Comparison of ENCODE assay signal across 10 cellular contexts in the genomic region with DNA sequence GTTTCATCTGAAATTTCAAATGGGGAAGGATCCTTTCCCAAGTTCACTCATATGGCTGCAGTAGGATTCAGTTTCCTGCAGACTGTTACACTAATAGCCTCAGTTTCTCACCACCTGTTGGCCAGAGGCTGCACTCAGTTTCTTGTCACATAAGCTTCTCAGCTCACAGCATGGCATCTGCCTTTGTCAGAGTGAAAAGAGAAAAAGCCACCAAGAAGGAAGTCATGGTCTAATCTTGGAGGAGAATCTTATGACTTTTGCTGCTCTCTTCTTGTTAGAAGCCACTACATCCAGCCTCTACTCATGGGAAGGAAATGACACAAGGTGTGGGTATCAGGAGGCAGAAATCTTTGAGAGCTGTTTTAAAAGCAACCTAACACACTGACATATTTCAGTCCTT. TPM values are rescaled to one million over a fixed set of nuclear protein-coding genes. Genes with fewer than 3 reads are reported as not detected.
A peak's percentile ranks its signal among the peaks of the same experiment; 100 is the strongest.
DNase-seq lines count a peak whose midpoint lies in the region; ATAC-seq and TF ChIP-seq lines count a peak whose summit lies in the region.
"Had no signal": no experiment of that assay in that cellular context is flagged by ENCODE, and none has a peak within 500 bp of the region (broad histone marks: within the 10 kb centered on the region; RNA-seq: fewer than 3 reads in every experiment).

No MANE protein-coding gene starts in this region.

- DNase-seq in activated CD4-positive, alpha-beta T cell treated with anti-CD3 and anti-CD28 coated beads, Interleukin-2, amount 10 ng/mL, durations not matched to agents 24 days and 14 days: peak; percentile 85
- no peak for DNase-seq in activated CD4-positive, alpha-beta T cell treated with anti-CD3 and anti-CD28 coated beads, Interleukin-2, amount 50 U/mL, for 1 hour
- DNase-seq in spleen: no peak
- no peak for DNase-seq in nucleus accumbens (lab: John Stamatoyannopoulos, UW)
- DNase-seq in GM10248 (ENCODE audit: extremely low spot score): no peak
- DNase-seq in SW480 (ENCODE audit: low spot score): no peak
- DNase-seq: upper lobe of left lung had no signal

- no peaks in the 10 kb centered on the region for H3K36me3 ChIP-seq in OCI-LY1 (ENCODE audit: insufficient read depth, low read length)
- no peaks in the 10 kb centered on the region for H3K36me3 ChIP-seq in spleen
- H3K36me3 ChIP-seq: upper lobe of left lung had no signal

- peaks cover 18% of the 10 kb centered on the region for H3K4me1 ChIP-seq in OCI-LY1 (ENCODE audit: insufficient read depth, low read length, severe bottlenecking)
- peaks cover 0 to 29% (median 18%) of the 10 kb centered on the region in 6 donors for H3K4me1 ChIP-seq in spleen
- H3K4me1 ChIP-seq: upper lobe of left lung had no signal

- CTCF ChIA-PET in GM10248 (lab: Yijun Ruan, JAX): interaction anchor here (1.5 kb wide), 1 partner anchor 223 kb away, joined by 3 read pairs; no protein-coding TSS in a partner anchor

- intact Hi-C loops in activated CD4-positive, alpha-beta T cell treated with anti-CD3 and anti-CD28 coated beads, Interleukin-2, amount 10 ng/mL, durations not matched to agents 24 days and 14 days (cut with micrococcal nuclease): loop anchor here (1.0 to 5.0 kb wide), 4 partner anchors 23 to 285 kb away; no protein-coding TSS in a partner anchor
- intact Hi-C loops in spleen (cut with DNase I; ENCODE audit: low total_unique reads): no loop called here

- H3K9me3 ChIP-seq in OCI-LY1 (ENCODE audit: low read length) (no peaks in the 10 kb centered on the region), spleen (peaks cover 0 to 7% (median 2%) of the 10 kb centered on the region in 8 donors)
- H3K9me3 ChIP-seq: upper lobe of left lung had no signal

- H2AFZ ChIP-seq in OCI-LY1 (ENCODE audit: low read length): 0 out of 2 replicates have a peak overlapping the region, but pooled peaks have one; percentile 24

- H3K9me2 ChIP-seq in OCI-LY1 (ENCODE audit: low read depth, low read length): no peaks in the 10 kb centered on the region

- H3K4me3 Mint-ChIP-seq in activated CD4-positive, alpha-beta T cell treated with anti-CD3 and anti-CD28 coated beads, Interleukin-2, amount 10 ng/mL, durations not matched to agents 24 days and 14 days: peak overlapping the region; percentile 59

- H3K79me2 ChIP-seq in OCI-LY1 (ENCODE audit: insufficient read depth, low read length): no peaks in the 10 kb centered on the region

- H3K36me3 Mint-ChIP-seq in activated CD4-positive, alpha-beta T cell treated with anti-CD3 and anti-CD28 coated beads, Interleukin-2, amount 10 ng/mL, durations not matched to agents 24 days and 14 days (ENCODE audit: low read depth): peaks cover 4% of the 10 kb centered on the region

- no peaks in the 10 kb centered on the region for H3K27me3 Mint-ChIP-seq in activated CD4-positive, alpha-beta T cell treated with anti-CD3 and anti-CD28 coated beads, Interleukin-2, amount 10 ng/mL, durations not matched to agents 24 days and 14 days

- TF ChIP-seq POLR2A in spleen (IDR thresholded peaks at IDR 0.05): no peak

- H3K27ac ChIP-seq in OCI-LY1 (ENCODE audit: low read depth, low read length, poor library complexity, severe bottlenecking): no peak overlapping the region
- peak overlapping the region in 7 of 8 donors; percentile 10 to 70 (median 49) for H3K27ac ChIP-seq in spleen
- H3K27ac ChIP-seq: upper lobe of left lung had no signal

- H3K4me2 ChIP-seq in OCI-LY1 (ENCODE audit: low read length): no peak overlapping the region

- H3K27me3 ChIP-seq in OCI-LY1 (ENCODE audit: insufficient read depth, low read length) (no peaks in the 10 kb centered on the region), spleen (replicated peaks in 1 of 7) (no peaks in the 10 kb centered on the region)
- H3K27me3 ChIP-seq: upper lobe of left lung had no signal

- H3K4me3 ChIP-seq in OCI-LY1 (ENCODE audit: low read depth, low read length, poor library complexity, severe bottlenecking): no peak overlapping the region
- no peak overlapping the region for H3K4me3 ChIP-seq in spleen
- H3K4me3 ChIP-seq: K562, upper lobe of left lung had no signal

- peaks cover 51% of the 10 kb centered on the region for H3K4me1 Mint-ChIP-seq in activated CD4-positive, alpha-beta T cell treated with anti-CD3 and anti-CD28 coated beads, Interleukin-2, amount 10 ng/mL, durations not matched to agents 24 days and 14 days

- H4K20me1 ChIP-seq in OCI-LY1 (ENCODE audit: insufficient read depth, low read length): no peaks in the 10 kb centered on the region

- H3F3A ChIP-seq in OCI-LY1 (ENCODE audit: insufficient read depth, low read length): no peaks in the 10 kb centered on the region

- ATAC-seq in HG02759 (IDR thresholded peaks at IDR 0.05; ENCODE audit: unreplicated experiment): peak; percentile 77
- ATAC-seq: K562 had no signal

- H3K27ac Mint-ChIP-seq in activated CD4-positive, alpha-beta T cell treated with anti-CD3 and anti-CD28 coated beads, Interleukin-2, amount 10 ng/mL, durations not matched to agents 24 days and 14 days: peak overlapping the region; percentile 77

- TF ChIP-seq CTCF in OCI-LY1 (IDR thresholded peaks at IDR 0.05; ENCODE audit: low read length) (no peak), spleen (IDR thresholded peaks at IDR 0.05 in 8 of 11, conservative IDR thresholded peaks at IDR 0.05 in 3 of 11) (no peak), GM10248 (IDR thresholded peaks at IDR 0.05; ENCODE audit: control extremely low read depth, extremely low read depth, low read depth, missing control alignments) (no peak)

- no peak overlapping the region for H3K9ac ChIP-seq in OCI-LY1 (ENCODE audit: low read length)

- POLR2A ChIA-PET in GM10248 (lab: Yijun Ruan, JAX): interaction anchor here (0.8 kb wide), 1 partner anchor 39 kb away, joined by 3 read pairs; the partner anchor contains the start of gene BTG1

- H3K9me3 Mint-ChIP-seq in activated CD4-positive, alpha-beta T cell treated with anti-CD3 and anti-CD28 coated beads, Interleukin-2, amount 10 ng/mL, durations not matched to agents 24 days and 14 days: peaks cover 14% of the 10 kb centered on the region

RNA-seq across cellular contexts. Expression of gene BTG1, which starts 39.4 kb away (rescaled TPM):
- total RNA-seq in activated CD4-positive, alpha-beta T cell treated with anti-CD3 and anti-CD28 coated beads, Interleukin-2, amount 10 ng/mL, durations not matched to agents 24 days and 14 days: 84.2 and 90.8 TPM in 2 replicates
- 100 to 1,000 TPM; 171 to 358 (median 256) TPM for total RNA-seq in spleen
- polyA plus RNA-seq in spleen: 100 to 1,000 TPM; 122 to 228 (median 132) TPM
